ENCODE assay signal across 34 cellular contexts in genomic region chr20:42003380-42003779, GRCh38.
"Had no signal": no experiment of that assay in that cellular context is flagged by ENCODE, and none has a peak within 500 bp of the region (broad histone marks: within the 10 kb centered on the region; RNA-seq: fewer than 3 reads in every experiment).

No MANE protein-coding gene starts in this region.

- H3K36me3 ChIP-seq: MG63 had no signal

- H3K9me3 ChIP-seq: MG63 had no signal

- H3K27me3 ChIP-seq: MG63 had no signal

- H3K4me3 ChIP-seq: MG63 had no signal

- DNase-seq: Karpas-422, Kasumi-1, MG63, MM.1S, MV-4-11, NCI-H1048, NCI-H1092, NCI-H1092 treated with DMSO at 0.1 percent for 48 hours, NCI-H1105, NCI-H1105 treated with DMSO at 0.1 percent for 48 hours, NCI-H1417, NCI-H1417 treated with DMSO at 0.1 percent for 48 hours, NCI-H1436, NCI-H1436 treated with DMSO at 0.1 percent for 48 hours, NCI-H146, NCI-H1694, NCI-H1694 treated with DMSO at 0.1 percent for 48 hours, NCI-H187, NCI-H187 treated with DMSO at 0.1 percent for 48 hours, NCI-H1930, NCI-H2029, NCI-H2029 treated with DMSO at 0.1 percent for 48 hours, NCI-H2081, NCI-H2081 treated with DMSO at 0.1 percent for 48 hours, NCI-H2107, NCI-H2171, NCI-H2171 treated with DMSO at 0.1 percent for 48 hours, NCI-H2227 treated with DMSO at 0.1 percent for 48 hours, NCI-H226, NCI-H345, NCI-H446, NCI-H446 treated with DMSO at 0.1 percent for 48 hours, NCI-H510A, NCI-H510A treated with DMSO at 0.1 percent for 48 hours had no signal
